22 cellular contexts compared by ENCODE assay signal in genomic region chr11:15920856-15921629, GRCh38.
DNase-seq lines count a peak whose midpoint lies in the region; ATAC-seq and TF ChIP-seq lines count a peak whose summit lies in the region.
"Had no signal": no experiment of that assay in that cellular context is flagged by ENCODE, and none has a peak within 500 bp of the region (broad histone marks: within the 10 kb centered on the region; RNA-seq: fewer than 3 reads in every experiment).

No MANE protein-coding gene starts in this region.

- no peak for TF ChIP-seq CTCF in cardiac muscle cell (IDR thresholded peaks at IDR 0.05; ENCODE audit: low read depth, low read length)
- TF ChIP-seq CTCF in lower lobe of right lung (IDR thresholded peaks at IDR 0.05) = no peak
- no peak for TF ChIP-seq CTCF in testis (IDR thresholded peaks at IDR 0.05)

- H3K4me3 ChIP-seq in cardiac muscle cell (no peak overlapping the region), lower lobe of right lung (no peak overlapping the region), testis (no peak overlapping the region)
- H3K4me3 ChIP-seq: stomach, transverse colon had no signal

- H3K27ac ChIP-seq in cardiac muscle cell = peak overlapping the region; percentile 56
- H3K27ac ChIP-seq in lower lobe of right lung = no peak overlapping the region
- H3K27ac ChIP-seq in testis = no peak overlapping the region
- H3K27ac ChIP-seq: stomach, transverse colon, VCaP had no signal

- H3K9me3 ChIP-seq in cardiac muscle cell (ENCODE audit: low read depth) = no peaks in the 10 kb centered on the region
- no peaks in the 10 kb centered on the region for H3K9me3 ChIP-seq in lower lobe of right lung
- H3K9me3 ChIP-seq in testis = no peaks in the 10 kb centered on the region
- H3K9me3 ChIP-seq: stomach, transverse colon had no signal

- WGBS in testis, 2 donors = 64 to 84% methylated on average over 6 of the region's 6 CpGs

- H3K27me3 ChIP-seq in cardiac muscle cell = no peaks in the 10 kb centered on the region
- no peaks in the 10 kb centered on the region for H3K27me3 ChIP-seq in lower lobe of right lung (ENCODE audit: low read depth)
- H3K27me3 ChIP-seq in testis = no peaks in the 10 kb centered on the region
- H3K27me3 ChIP-seq: stomach, transverse colon had no signal

- DNase-seq in activated effector memory CD4-positive, alpha-beta T cell treated with anti-CD3 and anti-CD28 coated beads, Interleukin-2, amount 50 U/mL, for 16 hours = peak; percentile 24
- no peak for DNase-seq in activated effector memory CD4-positive, alpha-beta T cell treated with Interleukin-2 at 50 U/mL for 16 hours
- DNase-seq in cardiac muscle cell (ENCODE audit: low read depth in 1 of 2, low spot score in 1 of 2) (peak; percentile 70 to 76), lower lobe of right lung (no peak), testis (peak; percentile 50), GM03348 (ENCODE audit: low spot score) (no peak)
- DNase-seq: 8988T; activated CD4-positive, alpha-beta T cell treated with anti-CD3 and anti-CD28 coated beads, Interleukin-2, amount 10 ng/mL, durations not matched to agents 24 days and 14 days; activated CD8-positive, alpha-beta memory T cell treated with anti-CD3 and anti-CD28 coated beads, Interleukin-2, amount 10 ng/mL, durations not matched to agents 7 days and 5 days; AML-193; DMS53; glutamatergic neuron; NCI-H1105 treated with DMSO at 0.1 percent for 48 hours; NCI-H2081; stomach; transverse colon had no signal

- ATAC-seq in lower lobe of right lung (peak; percentile 75 to 78), HG02884 (IDR thresholded peaks at IDR 0.05; ENCODE audit: unreplicated experiment) (no peak), GM21447 (IDR thresholded peaks at IDR 0.05; ENCODE audit: unreplicated experiment) (no peak)
- ATAC-seq: activated CD8-positive, alpha-beta memory T cell treated with anti-CD3 and anti-CD28 coated beads, Interleukin-2, amount 10 ng/mL, durations not matched to agents 7 days and 5 days; left lobe of liver; Panc1; SK-N-SH treated with all-trans-retinoic acid at 6 μM for 48 hours had no signal

- no peaks in the 10 kb centered on the region for H3K36me3 ChIP-seq in cardiac muscle cell
- no peaks in the 10 kb centered on the region for H3K36me3 ChIP-seq in lower lobe of right lung
- H3K36me3 ChIP-seq in testis (ENCODE audit: low read depth, missing control alignments) = no peaks in the 10 kb centered on the region
- H3K36me3 ChIP-seq: stomach, transverse colon had no signal

- intact Hi-C loops in lower lobe of right lung (cut with DNase I) = no loop called here
- intact Hi-C loops in testis (cut with DNase I; ENCODE audit: low total_unique reads) = no loop called here

- TF ChIP-seq POLR2A in testis (IDR thresholded peaks at IDR 0.05) = no peak

- H3K4me1 ChIP-seq in cardiac muscle cell (ENCODE audit: low read depth) (peaks cover 6% of the 10 kb centered on the region), lower lobe of right lung (no peaks in the 10 kb centered on the region), testis (no peaks in the 10 kb centered on the region)
- H3K4me1 ChIP-seq: stomach, transverse colon had no signal

Comparison
In these comparisons a context has a peak if more than half of its experiments do, and no peak if none do; other contexts are left out.
1. DNase-seq: peak in activated effector memory CD4-positive, alpha-beta T cell treated with anti-CD3 and anti-CD28 coated beads, Interleukin-2, amount 50 U/mL, for 16 hours (single experiment), cardiac muscle cell (2 of 2) and testis (single experiment); none in activated effector memory CD4-positive, alpha-beta T cell treated with Interleukin-2 at 50 U/mL for 16 hours (single experiment), lower lobe of right lung (single experiment) and GM03348 (single experiment).
2. ATAC-seq: peak in lower lobe of right lung (2 of 2); none in HG02884 (single experiment) and GM21447 (single experiment).